Comparison of ENCODE assay signal across 1 cellular context in the genomic region with DNA sequence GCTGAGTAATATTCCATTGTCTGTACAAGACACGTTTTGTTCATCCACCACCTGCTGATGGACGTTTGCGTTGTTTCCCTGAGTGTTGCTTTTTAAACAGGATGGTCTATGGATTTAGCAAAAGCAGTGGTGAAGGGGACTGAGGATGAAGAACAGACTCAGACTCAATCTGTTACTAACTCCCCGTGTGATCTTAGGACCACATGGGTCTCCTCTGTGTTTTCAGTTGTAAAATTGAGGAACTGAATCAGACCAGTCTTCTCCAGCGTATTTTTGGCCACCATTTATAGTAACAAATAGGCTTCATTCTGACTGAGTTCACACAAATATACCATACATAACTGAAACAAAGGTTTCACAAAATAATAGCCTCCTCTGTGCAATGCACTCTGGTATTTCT.
TF ChIP-seq lines count a peak whose summit lies in the region.

No MANE protein-coding gene starts in this region.

TF ChIP-seq in GM12878, 131 proteins besides CTCF, POLR2A, EP300 and RAD21 (continued from another document and continues in another):
- TF ChIP-seq ZNF592 (IDR thresholded peaks at IDR 0.05), result peak; percentile 46
- peak; percentile 98 for TF ChIP-seq MEF2B (IDR thresholded peaks at IDR 0.05; ENCODE audit: partially characterized antibody, poor library complexity, severe bottlenecking)
- no peak for TF ChIP-seq BCLAF1 (IDR thresholded peaks at IDR 0.05)
- TF ChIP-seq ZNF217 (IDR thresholded peaks at IDR 0.05), result no peak; the same call in 1 of the 2 replicates
- no peak for TF ChIP-seq CBFB (IDR thresholded peaks at IDR 0.05; ENCODE audit: low read depth)
- TF ChIP-seq, protein P1, sequence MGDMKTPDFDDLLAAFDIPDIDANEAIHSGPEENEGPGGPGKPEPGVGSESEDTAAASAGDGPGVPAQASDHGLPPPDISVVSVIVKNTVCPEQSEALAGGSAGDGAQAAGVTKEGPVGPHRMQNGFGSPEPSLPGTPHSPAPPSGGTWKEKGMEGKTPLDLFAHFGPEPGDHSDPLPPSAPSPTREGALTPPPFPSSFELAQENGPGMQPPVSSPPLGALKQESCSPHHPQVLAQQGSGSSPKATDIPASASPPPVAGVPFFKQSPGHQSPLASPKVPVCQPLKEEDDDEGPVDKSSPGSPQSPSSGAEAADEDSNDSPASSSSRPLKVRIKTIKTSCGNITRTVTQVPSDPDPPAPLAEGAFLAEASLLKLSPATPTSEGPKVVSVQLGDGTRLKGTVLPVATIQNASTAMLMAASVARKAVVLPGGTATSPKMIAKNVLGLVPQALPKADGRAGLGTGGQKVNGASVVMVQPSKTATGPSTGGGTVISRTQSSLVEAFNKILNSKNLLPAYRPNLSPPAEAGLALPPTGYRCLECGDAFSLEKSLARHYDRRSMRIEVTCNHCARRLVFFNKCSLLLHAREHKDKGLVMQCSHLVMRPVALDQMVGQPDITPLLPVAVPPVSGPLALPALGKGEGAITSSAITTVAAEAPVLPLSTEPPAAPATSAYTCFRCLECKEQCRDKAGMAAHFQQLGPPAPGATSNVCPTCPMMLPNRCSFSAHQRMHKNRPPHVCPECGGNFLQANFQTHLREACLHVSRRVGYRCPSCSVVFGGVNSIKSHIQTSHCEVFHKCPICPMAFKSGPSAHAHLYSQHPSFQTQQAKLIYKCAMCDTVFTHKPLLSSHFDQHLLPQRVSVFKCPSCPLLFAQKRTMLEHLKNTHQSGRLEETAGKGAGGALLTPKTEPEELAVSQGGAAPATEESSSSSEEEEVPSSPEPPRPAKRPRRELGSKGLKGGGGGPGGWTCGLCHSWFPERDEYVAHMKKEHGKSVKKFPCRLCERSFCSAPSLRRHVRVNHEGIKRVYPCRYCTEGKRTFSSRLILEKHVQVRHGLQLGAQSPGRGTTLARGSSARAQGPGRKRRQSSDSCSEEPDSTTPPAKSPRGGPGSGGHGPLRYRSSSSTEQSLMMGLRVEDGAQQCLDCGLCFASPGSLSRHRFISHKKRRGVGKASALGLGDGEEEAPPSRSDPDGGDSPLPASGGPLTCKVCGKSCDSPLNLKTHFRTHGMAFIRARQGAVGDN (IDR thresholded peaks at IDR 0.05), result peak; percentile 53
- no peak for TF ChIP-seq GATAD2B (conservative IDR thresholded peaks at IDR 0.05; ENCODE audit: low read depth)
- TF ChIP-seq, protein P2, sequence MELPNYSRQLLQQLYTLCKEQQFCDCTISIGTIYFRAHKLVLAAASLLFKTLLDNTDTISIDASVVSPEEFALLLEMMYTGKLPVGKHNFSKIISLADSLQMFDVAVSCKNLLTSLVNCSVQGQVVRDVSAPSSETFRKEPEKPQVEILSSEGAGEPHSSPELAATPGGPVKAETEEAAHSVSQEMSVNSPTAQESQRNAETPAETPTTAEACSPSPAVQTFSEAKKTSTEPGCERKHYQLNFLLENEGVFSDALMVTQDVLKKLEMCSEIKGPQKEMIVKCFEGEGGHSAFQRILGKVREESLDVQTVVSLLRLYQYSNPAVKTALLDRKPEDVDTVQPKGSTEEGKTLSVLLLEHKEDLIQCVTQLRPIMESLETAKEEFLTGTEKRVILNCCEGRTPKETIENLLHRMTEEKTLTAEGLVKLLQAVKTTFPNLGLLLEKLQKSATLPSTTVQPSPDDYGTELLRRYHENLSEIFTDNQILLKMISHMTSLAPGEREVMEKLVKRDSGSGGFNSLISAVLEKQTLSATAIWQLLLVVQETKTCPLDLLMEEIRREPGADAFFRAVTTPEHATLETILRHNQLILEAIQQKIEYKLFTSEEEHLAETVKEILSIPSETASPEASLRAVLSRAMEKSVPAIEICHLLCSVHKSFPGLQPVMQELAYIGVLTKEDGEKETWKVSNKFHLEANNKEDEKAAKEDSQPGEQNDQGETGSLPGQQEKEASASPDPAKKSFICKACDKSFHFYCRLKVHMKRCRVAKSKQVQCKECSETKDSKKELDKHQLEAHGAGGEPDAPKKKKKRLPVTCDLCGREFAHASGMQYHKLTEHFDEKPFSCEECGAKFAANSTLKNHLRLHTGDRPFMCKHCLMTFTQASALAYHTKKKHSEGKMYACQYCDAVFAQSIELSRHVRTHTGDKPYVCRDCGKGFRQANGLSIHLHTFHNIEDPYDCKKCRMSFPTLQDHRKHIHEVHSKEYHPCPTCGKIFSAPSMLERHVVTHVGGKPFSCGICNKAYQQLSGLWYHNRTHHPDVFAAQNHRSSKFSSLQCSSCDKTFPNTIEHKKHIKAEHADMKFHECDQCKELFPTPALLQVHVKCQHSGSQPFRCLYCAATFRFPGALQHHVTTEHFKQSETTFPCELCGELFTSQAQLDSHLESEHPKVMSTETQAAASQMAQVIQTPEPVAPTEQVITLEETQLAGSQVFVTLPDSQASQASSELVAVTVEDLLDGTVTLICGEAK (IDR thresholded peaks at IDR 0.05; ENCODE audit: borderline replicate concordance), result no peak
- no peak for TF ChIP-seq NR2C2 (IDR thresholded peaks at IDR 0.05; ENCODE audit: borderline replicate concordance, control insufficient read depth, insufficient read length, low read depth)
- TF ChIP-seq EGR1 (IDR thresholded peaks at IDR 0.05; ENCODE audit: borderline replicate concordance in 1 of 2, low read depth in 2 of 2, low read length in 2 of 2), result no peak
- TF ChIP-seq RAD51 (IDR thresholded peaks at IDR 0.05), result peak; percentile 49
- no peak for TF ChIP-seq ZSCAN29 (IDR thresholded peaks at IDR 0.05)
- TF ChIP-seq, protein P3, sequence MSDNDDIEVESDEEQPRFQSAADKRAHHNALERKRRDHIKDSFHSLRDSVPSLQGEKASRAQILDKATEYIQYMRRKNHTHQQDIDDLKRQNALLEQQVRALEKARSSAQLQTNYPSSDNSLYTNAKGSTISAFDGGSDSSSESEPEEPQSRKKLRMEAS (IDR thresholded peaks at IDR 0.05; ENCODE audit: low read depth, low read length), result no peak
- TF ChIP-seq FOS (IDR thresholded peaks at IDR 0.05; ENCODE audit: borderline replicate concordance, extremely low read depth, insufficient read length), result no peak
- TF ChIP-seq ETV6 (conservative IDR thresholded peaks at IDR 0.05 in 1 of 2, IDR thresholded peaks at IDR 0.05 in 1 of 2; ENCODE audit: borderline replicate concordance in 1 of 2, low read depth in 1 of 2), result peak in 1 of 2 experiments; percentile 46; a peak in 1 of 4 replicates
- peak; percentile 60; the same call in 1 of the 2 replicates for TF ChIP-seq PML (IDR thresholded peaks at IDR 0.05; ENCODE audit: low read length)
- no peak for TF ChIP-seq HDGF (IDR thresholded peaks at IDR 0.05)
- TF ChIP-seq RB1 (IDR thresholded peaks at IDR 0.05; ENCODE audit: borderline replicate concordance), result no peak
- 0 out of 2 replicates have a peak, but pooled peaks have one; percentile 48 for TF ChIP-seq ZNF24 (IDR thresholded peaks at IDR 0.05)
- peak; percentile 81 for TF ChIP-seq DPF2 (IDR thresholded peaks at IDR 0.05)
- peak; percentile 79 for TF ChIP-seq TCF7 (IDR thresholded peaks at IDR 0.05; ENCODE audit: borderline replicate concordance)
- TF ChIP-seq CBX5 (IDR thresholded peaks at IDR 0.05; ENCODE audit: low read depth), result peak; percentile 95; the same call in 1 of the 2 replicates
- TF ChIP-seq NR2F1 (conservative IDR thresholded peaks at IDR 0.05), result peak; percentile 83
- peak; percentile 85 for TF ChIP-seq MTA2 (IDR thresholded peaks at IDR 0.05; ENCODE audit: low read depth)
- peak; percentile 58; the same call in 1 of the 2 replicates for TF ChIP-seq CREB1 (IDR thresholded peaks at IDR 0.05; ENCODE audit: low read depth)
- no peak for TF ChIP-seq MYC (IDR thresholded peaks at IDR 0.05; ENCODE audit: insufficient read depth, insufficient read length, insufficient replicate concordance, low read length, severe bottlenecking)
- TF ChIP-seq SIN3A (IDR thresholded peaks at IDR 0.05; ENCODE audit: low read depth, low read length), result no peak
- TF ChIP-seq FOXM1 (IDR thresholded peaks at IDR 0.05; ENCODE audit: low read depth, low read length), result peak; percentile 98
- peak; percentile 92 for TF ChIP-seq RUNX3 (IDR thresholded peaks at IDR 0.05; ENCODE audit: low read length)
- TF ChIP-seq, protein P4, sequence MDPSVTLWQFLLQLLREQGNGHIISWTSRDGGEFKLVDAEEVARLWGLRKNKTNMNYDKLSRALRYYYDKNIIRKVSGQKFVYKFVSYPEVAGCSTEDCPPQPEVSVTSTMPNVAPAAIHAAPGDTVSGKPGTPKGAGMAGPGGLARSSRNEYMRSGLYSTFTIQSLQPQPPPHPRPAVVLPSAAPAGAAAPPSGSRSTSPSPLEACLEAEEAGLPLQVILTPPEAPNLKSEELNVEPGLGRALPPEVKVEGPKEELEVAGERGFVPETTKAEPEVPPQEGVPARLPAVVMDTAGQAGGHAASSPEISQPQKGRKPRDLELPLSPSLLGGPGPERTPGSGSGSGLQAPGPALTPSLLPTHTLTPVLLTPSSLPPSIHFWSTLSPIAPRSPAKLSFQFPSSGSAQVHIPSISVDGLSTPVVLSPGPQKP (IDR thresholded peaks at IDR 0.05; ENCODE audit: low read depth, low read length), result no peak
- no peak for TF ChIP-seq STAT1 (conservative IDR thresholded peaks at IDR 0.05)
- TF ChIP-seq, protein P5, sequence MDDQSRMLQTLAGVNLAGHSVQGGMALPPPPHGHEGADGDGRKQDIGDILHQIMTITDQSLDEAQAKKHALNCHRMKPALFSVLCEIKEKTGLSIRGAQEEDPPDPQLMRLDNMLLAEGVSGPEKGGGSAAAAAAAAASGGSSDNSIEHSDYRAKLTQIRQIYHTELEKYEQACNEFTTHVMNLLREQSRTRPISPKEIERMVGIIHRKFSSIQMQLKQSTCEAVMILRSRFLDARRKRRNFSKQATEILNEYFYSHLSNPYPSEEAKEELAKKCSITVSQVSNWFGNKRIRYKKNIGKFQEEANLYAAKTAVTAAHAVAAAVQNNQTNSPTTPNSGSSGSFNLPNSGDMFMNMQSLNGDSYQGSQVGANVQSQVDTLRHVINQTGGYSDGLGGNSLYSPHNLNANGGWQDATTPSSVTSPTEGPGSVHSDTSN (IDR thresholded peaks at IDR 0.05; ENCODE audit: insufficient replicate concordance, low read depth, low read length), result no peak
- peak; percentile 80; the same call in 1 of the 2 replicates for TF ChIP-seq ZBED1 (IDR thresholded peaks at IDR 0.05; ENCODE audit: borderline replicate concordance)
- no peak for TF ChIP-seq SUZ12 (IDR thresholded peaks at IDR 0.05; ENCODE audit: unreplicated experiment)
- TF ChIP-seq ZNF207 (IDR thresholded peaks at IDR 0.05; ENCODE audit: borderline replicate concordance), result no peak
- no peak for TF ChIP-seq NFXL1 (IDR thresholded peaks at IDR 0.05; ENCODE audit: borderline replicate concordance)
- TF ChIP-seq SMC3 (IDR thresholded peaks at IDR 0.05; ENCODE audit: borderline replicate concordance, low read length), result 0 out of 2 replicates have a peak, but pooled peaks have one; percentile 1
- TF ChIP-seq, protein P6, sequence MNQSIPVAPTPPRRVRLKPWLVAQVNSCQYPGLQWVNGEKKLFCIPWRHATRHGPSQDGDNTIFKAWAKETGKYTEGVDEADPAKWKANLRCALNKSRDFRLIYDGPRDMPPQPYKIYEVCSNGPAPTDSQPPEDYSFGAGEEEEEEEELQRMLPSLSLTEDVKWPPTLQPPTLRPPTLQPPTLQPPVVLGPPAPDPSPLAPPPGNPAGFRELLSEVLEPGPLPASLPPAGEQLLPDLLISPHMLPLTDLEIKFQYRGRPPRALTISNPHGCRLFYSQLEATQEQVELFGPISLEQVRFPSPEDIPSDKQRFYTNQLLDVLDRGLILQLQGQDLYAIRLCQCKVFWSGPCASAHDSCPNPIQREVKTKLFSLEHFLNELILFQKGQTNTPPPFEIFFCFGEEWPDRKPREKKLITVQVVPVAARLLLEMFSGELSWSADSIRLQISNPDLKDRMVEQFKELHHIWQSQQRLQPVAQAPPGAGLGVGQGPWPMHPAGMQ (IDR thresholded peaks at IDR 0.05; ENCODE audit: borderline replicate concordance), result no peak
- TF ChIP-seq SP1 (IDR thresholded peaks at IDR 0.05; ENCODE audit: low read depth, low read length), result peak; percentile 52
- TF ChIP-seq MXI1 (IDR thresholded peaks at IDR 0.05; ENCODE audit: low read depth, low read length), result peak; percentile 47; the same call in 1 of the 2 replicates
- peak; percentile 93 for TF ChIP-seq CREM (IDR thresholded peaks at IDR 0.05; ENCODE audit: low read depth)
- peak; percentile 91 for TF ChIP-seq IRF4 (IDR thresholded peaks at IDR 0.05; ENCODE audit: low read depth, low read length)
